Comparison of ENCODE assay signal across 17 cellular contexts in genomic region chr1:4216231-4216630, GRCh38.
A peak's percentile ranks its signal among the peaks of the same experiment; 100 is the strongest.
DNase-seq lines count a peak whose midpoint lies in the region; ATAC-seq and TF ChIP-seq lines count a peak whose summit lies in the region.
"Had no signal": no experiment of that assay in that cellular context is flagged by ENCODE, and none has a peak within 500 bp of the region (broad histone marks: within the 10 kb centered on the region; RNA-seq: fewer than 3 reads in every experiment).

No MANE protein-coding gene starts in this region.

- in situ Hi-C loops in gastrocnemius medialis (cut with MboI; ENCODE audit: low sequenced_read_pairs in 4 of 4), result no loop called here

- no peak for TF ChIP-seq POLR2A in esophagus muscularis mucosa (IDR thresholded peaks at IDR 0.05; ENCODE audit: low read depth)
- TF ChIP-seq POLR2A in gastrocnemius medialis (IDR thresholded peaks at IDR 0.05), result no peak

- peaks cover 0 to 9% (median 0%) of the 10 kb centered on the region in 4 donors for H3K9me3 ChIP-seq in esophagus muscularis mucosa
- H3K9me3 ChIP-seq in gastrocnemius medialis, result no peaks in the 10 kb centered on the region
- H3K9me3 ChIP-seq: Caco-2 had no signal

- H3K4me3 ChIP-seq in esophagus muscularis mucosa, result no peak overlapping the region
- H3K4me3 ChIP-seq in gastrocnemius medialis, result no peak overlapping the region
- H3K4me3 ChIP-seq: BLaER1 treated with 17β-estradiol and CSF1 and Interleukin-3, amounts not matched to agents 10 nM and 100 nM had no signal

- peak; percentile 0 for DNase-seq in AG20443 (ENCODE audit: low spot score)
- DNase-seq in HEK293T (ENCODE audit: extremely low spot score), result peak; percentile 0
- DNase-seq in esophagus muscularis mucosa (ENCODE audit: extremely low spot score), result peak; percentile 90
- no peak for DNase-seq in gastrocnemius medialis
- DNase-seq: 8988T; ACHN; AML-193; Caco-2; Calu3; CD4-positive, alpha-beta T cell; CD8-positive, alpha-beta T cell; DMS79 treated with DMSO at 0.1 percent for 48 hours; GF-D8 had no signal

- H3K27ac ChIP-seq in esophagus muscularis mucosa (replicated peaks in 1 of 4) (no peak overlapping the region), gastrocnemius medialis (no peak overlapping the region)
- H3K27ac ChIP-seq: C4-2B had no signal

- TF ChIP-seq EP300 in esophagus muscularis mucosa (IDR thresholded peaks at IDR 0.05), result no peak

- intact Hi-C loops in esophagus muscularis mucosa (cut with DNase I) (no loop called here), gastrocnemius medialis (cut with DNase I; ENCODE audit: low total_unique reads) (no loop called here)

- H3K27me3 ChIP-seq in esophagus muscularis mucosa, result peaks cover 0 to 51% (median 0%) of the 10 kb centered on the region in 4 donors
- H3K27me3 ChIP-seq in gastrocnemius medialis, result no peaks in the 10 kb centered on the region

- POLR2A ChIA-PET in HEK293T (lab: Yijun Ruan, JAX), result no interaction called here

- ATAC-seq in GM18870 (IDR thresholded peaks at IDR 0.05; ENCODE audit: unreplicated experiment), result no peak
- no peak for ATAC-seq in gastrocnemius medialis
- no peak for ATAC-seq in GM18502 (IDR thresholded peaks at IDR 0.05; ENCODE audit: poor library complexity, unreplicated experiment)
- ATAC-seq: CD8-positive, alpha-beta T cell had no signal

- H3K36me3 ChIP-seq in esophagus muscularis mucosa (no peaks in the 10 kb centered on the region), gastrocnemius medialis (no peaks in the 10 kb centered on the region)
- H3K36me3 ChIP-seq: BLaER1 treated with 17β-estradiol and CSF1 and Interleukin-3, amounts not matched to agents 10 nM and 100 nM had no signal

- H3K4me1 ChIP-seq in esophagus muscularis mucosa (no peaks in the 10 kb centered on the region), gastrocnemius medialis (no peaks in the 10 kb centered on the region)
- H3K4me1 ChIP-seq: Caco-2 had no signal

- TF ChIP-seq CTCF in esophagus muscularis mucosa (IDR thresholded peaks at IDR 0.05), result no peak
- no peak for TF ChIP-seq CTCF in gastrocnemius medialis (IDR thresholded peaks at IDR 0.05 in 4 of 5, conservative IDR thresholded peaks at IDR 0.05 in 1 of 5)

- CTCF ChIA-PET in HEK293T (lab: Yijun Ruan, JAX), result no interaction called here

TF ChIP-seq in HEK293T, 16 proteins besides CTCF, POLR2A, EP300 and RAD21:
- no peak for TF ChIP-seq ZNF384 (IDR thresholded peaks at IDR 0.05)
- no peak for TF ChIP-seq HDGF (IDR thresholded peaks at IDR 0.05; ENCODE audit: borderline replicate concordance)
- TF ChIP-seq FOXK2 (IDR thresholded peaks at IDR 0.05), result no peak
- no peak for TF ChIP-seq PKNOX1 (IDR thresholded peaks at IDR 0.05)
- TF ChIP-seq BHLHE40 (IDR thresholded peaks at IDR 0.05; ENCODE audit: borderline replicate concordance), result no peak
- no peak for TF ChIP-seq TARDBP (IDR thresholded peaks at IDR 0.05)
- no peak for TF ChIP-seq NFRKB (IDR thresholded peaks at IDR 0.05)
- no peak for TF ChIP-seq CTBP1 (IDR thresholded peaks at IDR 0.05; ENCODE audit: borderline replicate concordance)
- TF ChIP-seq SP1 (IDR thresholded peaks at IDR 0.05), result no peak
- TF ChIP-seq LEF1 (IDR thresholded peaks at IDR 0.05; ENCODE audit: borderline replicate concordance), result no peak
- no peak for TF ChIP-seq L3MBTL2 (conservative IDR thresholded peaks at IDR 0.05)
- no peak for TF ChIP-seq FOXM1 (IDR thresholded peaks at IDR 0.05; ENCODE audit: borderline replicate concordance)
- TF ChIP-seq ELF4 (IDR thresholded peaks at IDR 0.05), result no peak
- TF ChIP-seq FOXA1 (IDR thresholded peaks at IDR 0.05), result no peak
- no peak for TF ChIP-seq SUZ12 (IDR thresholded peaks at IDR 0.05)
- TF ChIP-seq ARNT (IDR thresholded peaks at IDR 0.05), result no peak

Comparison
In these comparisons a context has a peak if more than half of its experiments do, and no peak if none do; other contexts are left out.
1. DNase-seq: peak in AG20443 (single experiment), HEK293T (single experiment) and esophagus muscularis mucosa (single experiment); none in gastrocnemius medialis (0 of 2).